Comparison of ENCODE assay signal across 27 cellular contexts in the genomic region with DNA sequence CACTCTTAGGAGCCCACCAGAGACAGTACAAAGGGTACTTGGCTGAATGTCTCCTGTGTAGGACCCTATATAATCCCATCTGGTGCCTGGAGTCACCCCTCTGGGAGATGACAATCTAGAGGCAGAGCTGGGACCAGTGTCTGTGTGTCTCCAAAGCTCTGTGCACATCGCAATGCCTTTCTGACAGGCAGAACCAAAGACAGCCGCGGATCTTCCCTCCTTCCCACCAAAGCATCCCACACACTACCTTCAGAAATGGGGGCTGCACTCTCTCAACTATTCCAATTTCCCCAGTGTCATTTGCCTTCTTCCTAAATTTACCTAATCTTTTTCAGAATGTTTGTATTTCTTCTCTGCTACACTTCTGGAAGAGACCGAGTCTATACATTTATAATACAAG.
"Had no signal": no experiment of that assay in that cellular context is flagged by ENCODE, and none has a peak within 500 bp of the region (broad histone marks: within the 10 kb centered on the region; RNA-seq: fewer than 3 reads in every experiment).

No MANE protein-coding gene starts in this region.

- H3K36me3 ChIP-seq: neural progenitor cell, ovary, right lobe of liver, sigmoid colon, stomach, thoracic aorta, thyroid gland, tibial nerve, upper lobe of left lung, vagina had no signal

- H3K4me3 ChIP-seq: neural progenitor cell, ovary, psoas muscle, right lobe of liver, sigmoid colon, stomach, thoracic aorta, thyroid gland, tibial nerve, upper lobe of left lung, vagina had no signal

- H3K9me3 Mint-ChIP-seq: stimulated activated effector memory CD8-positive, alpha-beta T cell treated with anti-CD3 and anti-CD28 coated beads, Interleukin-12 subunit alpha, Interleukin-12 subunit beta, amount 100 ng/mL, for 72 hours; stimulated activated naive B cell treated with anti-CD40 and anti-IgM and Interleukin-4, amounts not matched to agents 10 μg/mL and 1 μg/mL and 100 μg/mL, for 72 hours; stimulated activated naive CD8-positive, alpha-beta T cell treated with anti-CD3 and anti-CD28 coated beads, Interleukin-15, Interleukin-2, amounts not matched to agents 100 ng/mL and 50 ng/mL, for 24 hours had no signal

- H3K27ac ChIP-seq: neural progenitor cell, ovary, parathyroid adenoma, psoas muscle, right lobe of liver, sigmoid colon, stomach, thoracic aorta, thyroid gland, tibial nerve, upper lobe of left lung, vagina had no signal

- ATAC-seq: psoas muscle; right cardiac atrium; right lobe of liver; stimulated activated effector memory CD8-positive, alpha-beta T cell treated with anti-CD3 and anti-CD28 coated beads, Interleukin-12 subunit alpha, Interleukin-12 subunit beta, amount 100 ng/mL, for 72 hours; stimulated activated naive B cell treated with anti-CD40 and anti-IgM and Interleukin-4, amounts not matched to agents 10 μg/mL and 1 μg/mL and 100 μg/mL, for 72 hours had no signal

- H3K4me1 ChIP-seq: neural progenitor cell, psoas muscle, right lobe of liver, sigmoid colon, stomach, thyroid gland, tibial nerve, upper lobe of left lung, vagina had no signal

- H3K4me1 Mint-ChIP-seq: nephron; neural progenitor cell; stimulated activated effector memory CD8-positive, alpha-beta T cell treated with anti-CD3 and anti-CD28 coated beads, Interleukin-12 subunit alpha, Interleukin-12 subunit beta, amount 100 ng/mL, for 72 hours; stimulated activated naive B cell treated with anti-CD40 and anti-IgM and Interleukin-4, amounts not matched to agents 10 μg/mL and 1 μg/mL and 100 μg/mL, for 72 hours had no signal

- H3K27ac Mint-ChIP-seq: nephron; neural progenitor cell; progenitor cell of endocrine pancreas; stimulated activated effector memory CD8-positive, alpha-beta T cell treated with anti-CD3 and anti-CD28 coated beads, Interleukin-12 subunit alpha, Interleukin-12 subunit beta, amount 100 ng/mL, for 72 hours; stimulated activated naive B cell treated with anti-CD40 and anti-IgM and Interleukin-4, amounts not matched to agents 10 μg/mL and 1 μg/mL and 100 μg/mL, for 72 hours; stimulated activated naive CD8-positive, alpha-beta T cell treated with anti-CD3 and anti-CD28 coated beads, Interleukin-15, Interleukin-2, amounts not matched to agents 100 ng/mL and 50 ng/mL, for 24 hours had no signal

- H3K27me3 ChIP-seq: neural progenitor cell, ovary, right lobe of liver, thyroid gland, tibial nerve, upper lobe of left lung, vagina had no signal

- DNase-seq: occipital lobe; ovary; posterior cingulate gyrus; psoas muscle; right cardiac atrium; right lobe of liver; sigmoid colon; small intestine; stimulated activated CD4-positive, alpha-beta T cell treated with anti-CD3 and anti-CD28 coated beads, Interleukin-15, amount 100 ng/mL, for 24 hours; stimulated activated CD4-positive, alpha-beta T cell treated with anti-CD3 and anti-CD28 coated beads, Interleukin-2, amount 100 ng/mL, for 24 hours; stimulated activated CD4-positive, alpha-beta T cell treated with anti-CD3 and anti-CD28 coated beads, Interleukin-2, amount 100 ng/mL, for 48 hours; stimulated activated CD4-positive, alpha-beta T cell treated with anti-CD3 and anti-CD28 coated beads, Interleukin-4, amount 100 ng/mL, for 24 hours; stimulated activated naive B cell treated with anti-CD40 and anti-IgM and Interleukin-4, amounts not matched to agents 10 μg/mL and 1 μg/mL and 100 μg/mL, for 72 hours; stimulated activated naive CD4-positive, alpha-beta T cell treated with Interleukin-2 at 50 U/mL for 16 hours; stomach; thyroid gland; trophoblast cell; upper lobe of left lung had no signal

- H3K4me3 Mint-ChIP-seq: nephron; neural progenitor cell; stimulated activated effector memory CD8-positive, alpha-beta T cell treated with anti-CD3 and anti-CD28 coated beads, Interleukin-12 subunit alpha, Interleukin-12 subunit beta, amount 100 ng/mL, for 72 hours; stimulated activated naive B cell treated with anti-CD40 and anti-IgM and Interleukin-4, amounts not matched to agents 10 μg/mL and 1 μg/mL and 100 μg/mL, for 72 hours; stimulated activated naive CD8-positive, alpha-beta T cell treated with anti-CD3 and anti-CD28 coated beads, Interleukin-15, Interleukin-2, amounts not matched to agents 100 ng/mL and 50 ng/mL, for 24 hours had no signal

- H3K9me3 ChIP-seq: ovary, psoas muscle, right lobe of liver, sigmoid colon, stomach, thoracic aorta, thyroid gland, tibial nerve, upper lobe of left lung, vagina had no signal

- H3K36me3 Mint-ChIP-seq: stimulated activated effector memory CD8-positive, alpha-beta T cell treated with anti-CD3 and anti-CD28 coated beads, Interleukin-12 subunit alpha, Interleukin-12 subunit beta, amount 100 ng/mL, for 72 hours; stimulated activated naive B cell treated with anti-CD40 and anti-IgM and Interleukin-4, amounts not matched to agents 10 μg/mL and 1 μg/mL and 100 μg/mL, for 72 hours had no signal
